Comparison of ENCODE assay signal across 3 cellular contexts in the genomic region with DNA sequence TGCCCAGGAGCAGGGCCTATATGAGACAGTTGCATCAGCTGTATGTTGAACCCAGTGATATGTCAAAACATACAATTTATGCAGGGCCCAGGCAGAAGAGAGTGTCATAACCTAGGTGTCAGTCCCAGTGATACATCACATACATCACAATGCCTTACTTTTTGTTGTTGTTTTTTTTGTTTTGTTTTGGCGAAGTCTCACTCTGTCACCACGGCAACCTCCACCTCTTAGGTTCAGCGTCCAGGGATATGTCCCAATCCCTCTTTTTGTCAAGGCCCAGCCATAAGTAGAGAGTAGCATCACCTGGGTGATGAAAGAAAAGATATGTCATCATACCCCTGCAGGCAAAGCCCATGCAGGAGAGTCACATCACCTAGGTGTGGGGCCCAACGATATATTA. TPM values are rescaled to one million over a fixed set of nuclear protein-coding genes. Genes with fewer than 3 reads are reported as not detected.
"Had no signal": no experiment of that assay in that cellular context is flagged by ENCODE, and none has a peak within 500 bp of the region (broad histone marks: within the 10 kb centered on the region; RNA-seq: fewer than 3 reads in every experiment).

No MANE protein-coding gene starts in this region.

- DNase-seq: GDM1, GF-D8 had no signal

- ATAC-seq: GM12878 had no signal

- H3K4me3 ChIP-seq: GM12878 had no signal

RNA-seq across cellular contexts. Expression of a gene that starts 57.0 kb away (rescaled TPM):
- polyA plus RNA-seq: GM12878 had no signal
